21 cellular contexts compared by ENCODE assay signal in genomic region chr20:4876301-4876700, GRCh38.
"Had no signal": no experiment of that assay in that cellular context is flagged by ENCODE, and none has a peak within 500 bp of the region (broad histone marks: within the 10 kb centered on the region; RNA-seq: fewer than 3 reads in every experiment).

No MANE protein-coding gene starts in this region.

- H3K4me3 Mint-ChIP-seq: activated naive CD4-positive, alpha-beta T cell treated with anti-CD3 and anti-CD28 coated beads, Interleukin-2, amount 50 U/mL, for 24 hours; dendritic cell treated with granulocyte-macrophage colony-stimulating factor and Interleukin-4, amounts not matched to agents 40 ng/mL and 50 ng/mL, for 4 days; mesothelial cell of epicardium; nephron progenitor cell; stimulated activated effector memory CD8-positive, alpha-beta T cell treated with anti-CD3 and anti-CD28 coated beads, Interleukin-12 subunit alpha, Interleukin-12 subunit beta, amount 100 ng/mL, for 72 hours; T-helper 2 cell treated with Interferon-gamma antibody and Interleukin-4, amounts not matched to agents 5 μg/mL and 100 μg/mL, for 36 hours had no signal

- H3K27ac Mint-ChIP-seq: activated naive CD4-positive, alpha-beta T cell treated with anti-CD3 and anti-CD28 coated beads, Interleukin-2, amount 50 U/mL, for 24 hours; dendritic cell treated with granulocyte-macrophage colony-stimulating factor and Interleukin-4, amounts not matched to agents 40 ng/mL and 50 ng/mL, for 4 days; mesothelial cell of epicardium; nephron progenitor cell; stimulated activated effector memory CD8-positive, alpha-beta T cell treated with anti-CD3 and anti-CD28 coated beads, Interleukin-12 subunit alpha, Interleukin-12 subunit beta, amount 100 ng/mL, for 72 hours; T-helper 2 cell treated with Interferon-gamma antibody and Interleukin-4, amounts not matched to agents 5 μg/mL and 100 μg/mL, for 36 hours had no signal

- H3K4me3 ChIP-seq: adrenal gland, gastrocnemius medialis, heart left ventricle, lung, smooth muscle cell had no signal

- H3K4me1 ChIP-seq: adrenal gland, gastrocnemius medialis had no signal

- DNase-seq: activated CD8-positive, alpha-beta memory T cell treated with anti-CD3 and anti-CD28 coated beads for 24 hours; activated CD8-positive, alpha-beta memory T cell treated with anti-CD3 and anti-CD28 coated beads, Interleukin-2, amount 50 U/mL, for 48 hours; activated gamma-delta T cell; cerebellar nuclear complex; effector CD8-positive, alpha-beta T cell; gastrocnemius medialis; nucleus accumbens; stimulated activated CD4-positive, alpha-beta T cell treated with anti-CD3 and anti-CD28 coated beads, Interleukin-4, amount 100 ng/mL, for 24 hours had no signal

- H3K27ac ChIP-seq: gastrocnemius medialis, heart left ventricle had no signal

- H3K27me3 ChIP-seq: adrenal gland, gastrocnemius medialis, heart left ventricle had no signal

- H3K9me3 Mint-ChIP-seq: activated naive CD4-positive, alpha-beta T cell treated with anti-CD3 and anti-CD28 coated beads, Interleukin-2, amount 50 U/mL, for 24 hours; dendritic cell treated with granulocyte-macrophage colony-stimulating factor and Interleukin-4, amounts not matched to agents 40 ng/mL and 50 ng/mL, for 4 days; mesothelial cell of epicardium; nephron progenitor cell; stimulated activated effector memory CD8-positive, alpha-beta T cell treated with anti-CD3 and anti-CD28 coated beads, Interleukin-12 subunit alpha, Interleukin-12 subunit beta, amount 100 ng/mL, for 72 hours; T-helper 2 cell treated with Interferon-gamma antibody and Interleukin-4, amounts not matched to agents 5 μg/mL and 100 μg/mL, for 36 hours had no signal

- H3K9me3 ChIP-seq: adrenal gland, gastrocnemius medialis, heart left ventricle had no signal

- H3K27me3 Mint-ChIP-seq: activated naive CD4-positive, alpha-beta T cell treated with anti-CD3 and anti-CD28 coated beads, Interleukin-2, amount 50 U/mL, for 24 hours; dendritic cell treated with granulocyte-macrophage colony-stimulating factor and Interleukin-4, amounts not matched to agents 40 ng/mL and 50 ng/mL, for 4 days had no signal

- H3K4me1 Mint-ChIP-seq: mesothelial cell of epicardium had no signal

- H3K4me2 ChIP-seq: smooth muscle cell had no signal

- ATAC-seq: activated CD4-positive, CD25-positive, alpha-beta regulatory T cell treated with anti-CD3 and anti-CD28 coated beads, Interleukin-2, amount 50 U/mL, for 24 hours; gastrocnemius medialis; left lobe of liver; sciatic nerve; stimulated activated effector memory CD8-positive, alpha-beta T cell treated with anti-CD3 and anti-CD28 coated beads, Interleukin-12 subunit alpha, Interleukin-12 subunit beta, amount 100 ng/mL, for 72 hours had no signal
